Comparison of ENCODE assay signal across 1 cellular context in the genomic region with DNA sequence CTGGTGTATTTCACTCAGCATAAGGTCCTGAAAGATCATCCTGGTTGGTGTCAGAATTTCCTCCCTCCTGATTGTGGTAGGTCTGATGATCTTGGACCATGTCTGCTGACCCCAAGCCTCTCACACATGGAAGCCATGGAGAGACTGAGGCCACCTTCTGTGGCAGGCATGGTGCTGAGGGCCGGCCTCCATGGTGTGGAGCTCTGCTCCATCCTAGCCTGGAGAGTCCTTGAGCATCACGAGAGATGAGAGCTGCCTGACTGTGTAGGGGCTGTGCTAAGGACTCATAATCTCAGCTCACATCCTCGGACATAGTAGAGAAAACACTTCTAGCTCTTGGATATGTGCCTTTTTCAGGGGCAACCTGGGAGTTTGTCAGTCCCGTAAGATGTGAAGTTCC.
TF ChIP-seq lines count a peak whose summit lies in the region.

No MANE protein-coding gene starts in this region.

TF ChIP-seq in HepG2, 621 proteins besides CTCF, POLR2A, EP300 and RAD21:
- TF ChIP-seq, protein P1, sequence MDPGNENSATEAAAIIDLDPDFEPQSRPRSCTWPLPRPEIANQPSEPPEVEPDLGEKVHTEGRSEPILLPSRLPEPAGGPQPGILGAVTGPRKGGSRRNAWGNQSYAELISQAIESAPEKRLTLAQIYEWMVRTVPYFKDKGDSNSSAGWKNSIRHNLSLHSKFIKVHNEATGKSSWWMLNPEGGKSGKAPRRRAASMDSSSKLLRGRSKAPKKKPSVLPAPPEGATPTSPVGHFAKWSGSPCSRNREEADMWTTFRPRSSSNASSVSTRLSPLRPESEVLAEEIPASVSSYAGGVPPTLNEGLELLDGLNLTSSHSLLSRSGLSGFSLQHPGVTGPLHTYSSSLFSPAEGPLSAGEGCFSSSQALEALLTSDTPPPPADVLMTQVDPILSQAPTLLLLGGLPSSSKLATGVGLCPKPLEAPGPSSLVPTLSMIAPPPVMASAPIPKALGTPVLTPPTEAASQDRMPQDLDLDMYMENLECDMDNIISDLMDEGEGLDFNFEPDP (CRISPR knock-in tag; conservative IDR thresholded peaks at IDR 0.05), result 0 out of 2 replicates have a peak, but pooled peaks have one; percentile 63
- TF ChIP-seq, protein P2, sequence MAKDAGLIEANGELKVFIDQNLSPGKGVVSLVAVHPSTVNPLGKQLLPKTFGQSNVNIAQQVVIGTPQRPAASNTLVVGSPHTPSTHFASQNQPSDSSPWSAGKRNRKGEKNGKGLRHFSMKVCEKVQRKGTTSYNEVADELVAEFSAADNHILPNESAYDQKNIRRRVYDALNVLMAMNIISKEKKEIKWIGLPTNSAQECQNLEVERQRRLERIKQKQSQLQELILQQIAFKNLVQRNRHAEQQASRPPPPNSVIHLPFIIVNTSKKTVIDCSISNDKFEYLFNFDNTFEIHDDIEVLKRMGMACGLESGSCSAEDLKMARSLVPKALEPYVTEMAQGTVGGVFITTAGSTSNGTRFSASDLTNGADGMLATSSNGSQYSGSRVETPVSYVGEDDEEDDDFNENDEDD (CRISPR knock-in tag; IDR thresholded peaks at IDR 0.05; ENCODE audit: borderline replicate concordance), result no peak
